In genomic region chr14:55802986-55803431, GRCh38 we compare ENCODE assay signal across 12 cellular contexts.
DNase-seq lines count a peak whose midpoint lies in the region; ATAC-seq, FAIRE-seq and TF ChIP-seq lines count a peak whose summit lies in the region.
"Had no signal": no experiment of that assay in that cellular context is flagged by ENCODE, and none has a peak within 500 bp of the region (broad histone marks: within the 10 kb centered on the region; RNA-seq: fewer than 3 reads in every experiment).

No MANE protein-coding gene starts in this region.

- DNase-seq in activated CD4-positive, alpha-beta T cell treated with anti-CD3 and anti-CD28 coated beads, Interleukin-2, amount 10 ng/mL, durations not matched to agents 24 days and 14 days: no peak
- no peak for DNase-seq in activated CD4-positive, alpha-beta T cell treated with anti-CD3 and anti-CD28 coated beads for 1 hour
- DNase-seq in OCI-M1 (lab: John Stamatoyannopoulos, UW) (peak; percentile 63), dermis blood vessel endothelial cell (peak; percentile 61), pancreas (peak in 1 of 6 donors; percentile 21), Ammon's horn (ENCODE audit: low spot score) (no peak)
- DNase-seq: activated CD4-positive, CD25-positive, alpha-beta regulatory T cell treated with anti-CD3 and anti-CD28 coated beads, Interleukin-2, amount 50 U/mL, for 72 hours; caudate nucleus had no signal

- no peaks in the 10 kb centered on the region for H3K9me3 ChIP-seq in pancreas
- H3K9me3 ChIP-seq: neutrophil had no signal

- TF ChIP-seq CTCF in pancreas (IDR thresholded peaks at IDR 0.05): no peak

- peaks cover 71% of the 10 kb centered on the region for H3K4me1 Mint-ChIP-seq in activated CD4-positive, alpha-beta T cell treated with anti-CD3 and anti-CD28 coated beads, Interleukin-2, amount 10 ng/mL, durations not matched to agents 24 days and 14 days

- FAIRE-seq in pancreas (lab: Jason Lieb, UNC): no peak
- FAIRE-seq: GM18507 had no signal

- peak overlapping the region; percentile 85 for H3K27ac Mint-ChIP-seq in activated CD4-positive, alpha-beta T cell treated with anti-CD3 and anti-CD28 coated beads, Interleukin-2, amount 10 ng/mL, durations not matched to agents 24 days and 14 days

- no peak overlapping the region for H3K4me3 ChIP-seq in pancreas

- peak overlapping the region; percentile 39 for H3K4me3 Mint-ChIP-seq in activated CD4-positive, alpha-beta T cell treated with anti-CD3 and anti-CD28 coated beads, Interleukin-2, amount 10 ng/mL, durations not matched to agents 24 days and 14 days

- intact Hi-C loops in activated CD4-positive, alpha-beta T cell treated with anti-CD3 and anti-CD28 coated beads, Interleukin-2, amount 10 ng/mL, durations not matched to agents 24 days and 14 days (cut with micrococcal nuclease): no loop called here
- intact Hi-C loops in pancreas (cut with DNase I): no loop called here

- peaks cover 13 to 27% (median 14%) of the 10 kb centered on the region in 3 donors for H3K4me1 ChIP-seq in pancreas

- no peaks in the 10 kb centered on the region for H3K27me3 ChIP-seq in pancreas
- H3K27me3 ChIP-seq: neutrophil had no signal

- H3K27ac ChIP-seq in pancreas: peak overlapping the region in 1 of 4 donors; percentile 32
- H3K27ac ChIP-seq: neutrophil had no signal

- H3K9me3 Mint-ChIP-seq in activated CD4-positive, alpha-beta T cell treated with anti-CD3 and anti-CD28 coated beads, Interleukin-2, amount 10 ng/mL, durations not matched to agents 24 days and 14 days: peaks cover 46% of the 10 kb centered on the region

- H3K36me3 ChIP-seq in pancreas: no peaks in the 10 kb centered on the region
- H3K36me3 ChIP-seq: neutrophil had no signal

- H3K36me3 Mint-ChIP-seq in activated CD4-positive, alpha-beta T cell treated with anti-CD3 and anti-CD28 coated beads, Interleukin-2, amount 10 ng/mL, durations not matched to agents 24 days and 14 days (ENCODE audit: low read depth): peaks cover 24% of the 10 kb centered on the region

- peak; percentile 55 to 68 (median 62) for ATAC-seq in pancreas
- no peak for ATAC-seq in GM19324 (IDR thresholded peaks at IDR 0.05; ENCODE audit: low FRiP score, unreplicated experiment)
- ATAC-seq in GM18502 (IDR thresholded peaks at IDR 0.05; ENCODE audit: poor library complexity, unreplicated experiment): no peak

- H3K27me3 Mint-ChIP-seq in activated CD4-positive, alpha-beta T cell treated with anti-CD3 and anti-CD28 coated beads, Interleukin-2, amount 10 ng/mL, durations not matched to agents 24 days and 14 days: no peaks in the 10 kb centered on the region

Comparison
In these comparisons a context has a peak if more than half of its experiments do, and no peak if none do; other contexts are left out.
1. DNase-seq: peak in OCI-M1 (single experiment) and dermis blood vessel endothelial cell (single experiment); none in activated CD4-positive, alpha-beta T cell treated with anti-CD3 and anti-CD28 coated beads, Interleukin-2, amount 10 ng/mL, durations not matched to agents 24 days and 14 days (single experiment), activated CD4-positive, alpha-beta T cell treated with anti-CD3 and anti-CD28 coated beads for 1 hour (single experiment) and Ammon's horn (single experiment).
2. ATAC-seq: peak in pancreas (4 of 4); none in GM19324 (single experiment) and GM18502 (single experiment).